Comparison of ENCODE assay signal across 14 cellular contexts in the genomic region with DNA sequence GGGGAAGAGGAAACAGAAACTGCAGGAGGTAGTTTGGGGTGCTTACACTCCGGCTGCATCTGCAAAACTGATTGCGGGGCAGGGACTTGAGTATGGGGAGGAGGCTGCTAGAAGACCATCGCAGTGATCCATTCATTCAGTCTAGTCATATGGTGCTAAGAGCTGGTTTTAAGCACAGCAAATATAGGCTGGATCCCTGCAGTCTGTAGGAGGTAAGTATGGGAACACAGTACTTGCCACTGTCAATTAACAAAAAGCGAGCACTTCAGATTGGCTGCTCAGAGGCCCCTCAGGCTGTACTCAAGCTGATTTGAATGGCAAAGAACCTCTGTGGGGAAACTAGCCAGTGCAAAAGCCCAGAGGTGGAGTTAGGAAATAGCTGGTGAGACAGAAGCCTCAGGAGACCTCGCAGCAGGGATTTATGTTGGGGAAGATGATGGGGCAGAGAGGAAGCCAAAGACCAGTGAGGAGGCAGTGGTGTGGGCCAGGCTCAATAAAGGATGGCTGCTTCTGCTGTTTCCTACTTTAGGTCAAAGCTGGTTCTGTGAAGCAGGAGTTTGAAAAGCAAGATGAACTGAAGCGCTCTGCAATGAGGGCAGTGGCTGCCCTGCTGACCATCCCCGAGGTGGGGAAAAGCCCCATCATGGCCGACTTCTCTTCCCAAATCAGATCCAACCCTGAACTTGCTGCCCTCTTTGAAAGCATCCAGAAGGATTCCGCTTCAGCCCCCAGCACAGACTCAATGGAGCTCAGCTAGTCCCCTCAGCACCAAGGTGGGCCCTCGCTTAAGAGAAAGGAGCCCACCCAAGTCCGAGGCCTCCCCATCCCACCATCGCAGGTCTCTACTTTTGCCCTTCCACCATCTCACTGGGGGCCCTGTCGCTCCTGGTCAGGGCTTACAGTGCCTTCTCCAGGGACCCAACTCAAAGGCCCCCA. TPM values are rescaled to one million over a fixed set of nuclear protein-coding genes. Genes with fewer than 3 reads are reported as not detected.
A peak's percentile ranks its signal among the peaks of the same experiment; 100 is the strongest.
DNase-seq lines count a peak whose midpoint lies in the region; ATAC-seq and TF ChIP-seq lines count a peak whose summit lies in the region.
"Had no signal": no experiment of that assay in that cellular context is flagged by ENCODE, and none has a peak within 500 bp of the region (broad histone marks: within the 10 kb centered on the region; RNA-seq: fewer than 3 reads in every experiment).

No MANE protein-coding gene starts in this region.

- CTCF ChIA-PET in MCF 10A (lab: Yijun Ruan, JAX): interaction anchor here (0.6 to 5.9 kb wide), 4 partner anchors 8 to 112 kb away, joined by 3 to 38 read pairs (median 4); a partner anchor contains a TSS
- CTCF ChIA-PET in OCI-LY7 (lab: Charles Lee; ENCODE audit: unreplicated experiment): interaction anchor here (1.0 kb wide), 1 partner anchor 124 kb away, joined by 3 read pairs; no protein-coding TSS in a partner anchor

- DNase-seq in MCF 10A (ENCODE audit: unreplicated experiment): no peak
- DNase-seq in breast epithelium (ENCODE audit: low spot score in 2 of 2): no peak
- peak; percentile 40 for DNase-seq in NCI-H345 (lab: John Stamatoyannopoulos, UW)
- DNase-seq in effector memory CD8-positive, alpha-beta T cell: no peak
- no peak for DNase-seq in stimulated activated effector memory CD8-positive, alpha-beta T cell treated with anti-CD3 and anti-CD28 coated beads, Interleukin-12 subunit alpha, Interleukin-12 subunit beta, amount 100 ng/mL, for 72 hours (ENCODE audit: low spot score in 2 of 2)
- no peak for DNase-seq in HK-2 (ENCODE audit: unreplicated experiment)
- no peak for DNase-seq in lower lobe of right lung
- DNase-seq in OCI-LY7 (ENCODE audit: low spot score): no peak
- DNase-seq: activated CD4-positive, alpha-beta T cell treated with anti-CD3 and anti-CD28 coated beads, Interleukin-2, amount 50 U/mL, for 48 hours; NCI-H1105 treated with DMSO at 0.1 percent for 48 hours; NK-92 treated with Interleukin-12 subunit alpha and Interleukin-12 subunit beta, amount 100 ng/mL, for 24 hours; small intestine had no signal

- TF ChIP-seq CTCF in MCF 10A (IDR thresholded peaks at IDR 0.05; ENCODE audit: unreplicated experiment): no peak
- no peak for TF ChIP-seq CTCF in breast epithelium (IDR thresholded peaks at IDR 0.05)
- TF ChIP-seq CTCF in lower lobe of right lung (IDR thresholded peaks at IDR 0.05): no peak
- TF ChIP-seq CTCF in OCI-LY7 (conservative IDR thresholded peaks at IDR 0.05; ENCODE audit: low read length): no peak

- H3K4me1 Mint-ChIP-seq in MCF 10A (ENCODE audit: insufficient read depth, unreplicated experiment): peaks cover 18% of the 10 kb centered on the region
- H3K4me1 Mint-ChIP-seq in effector memory CD8-positive, alpha-beta T cell (ENCODE audit: low read depth in 2 of 2): peaks cover 13% of the 10 kb centered on the region in 2 donors
- peaks cover 36% of the 10 kb centered on the region for H3K4me1 Mint-ChIP-seq in stimulated activated effector memory CD8-positive, alpha-beta T cell treated with anti-CD3 and anti-CD28 coated beads, Interleukin-12 subunit alpha, Interleukin-12 subunit beta, amount 100 ng/mL, for 72 hours

- no peak for ATAC-seq in effector memory CD8-positive, alpha-beta T cell (replicated peaks)
- ATAC-seq in stimulated activated effector memory CD8-positive, alpha-beta T cell treated with anti-CD3 and anti-CD28 coated beads, Interleukin-12 subunit alpha, Interleukin-12 subunit beta, amount 100 ng/mL, for 72 hours: no peak
- ATAC-seq in lower lobe of right lung: no peak

- H3K36me3 ChIP-seq in breast epithelium: peaks cover 17% of the 10 kb centered on the region
- H3K36me3 ChIP-seq in lower lobe of right lung: peaks cover 99% of the 10 kb centered on the region
- peaks cover 95% of the 10 kb centered on the region for H3K36me3 ChIP-seq in OCI-LY7 (ENCODE audit: insufficient read depth, low read length)

- H4K20me1 ChIP-seq in OCI-LY7 (ENCODE audit: insufficient read depth, low read length): peaks cover 35% of the 10 kb centered on the region

- H3K27ac Mint-ChIP-seq in MCF 10A (ENCODE audit: low read depth, unreplicated experiment): peak overlapping the region; percentile 70
- H3K27ac Mint-ChIP-seq in effector memory CD8-positive, alpha-beta T cell: peak overlapping the region; percentile 23 to 49
- H3K27ac Mint-ChIP-seq in stimulated activated effector memory CD8-positive, alpha-beta T cell treated with anti-CD3 and anti-CD28 coated beads, Interleukin-12 subunit alpha, Interleukin-12 subunit beta, amount 100 ng/mL, for 72 hours: peak overlapping the region; percentile 100
- H3K27ac Mint-ChIP-seq: nephron had no signal

- peaks cover 0 to 1% of the 10 kb centered on the region in 2 donors for H3K4me1 ChIP-seq in breast epithelium
- peaks cover 11% of the 10 kb centered on the region for H3K4me1 ChIP-seq in lower lobe of right lung
- peaks cover 46% of the 10 kb centered on the region for H3K4me1 ChIP-seq in OCI-LY7 (ENCODE audit: insufficient read depth, low read length, poor library complexity, severe bottlenecking)

- peaks cover 73% of the 10 kb centered on the region for H3K36me3 Mint-ChIP-seq in MCF 10A (ENCODE audit: insufficient read depth, unreplicated experiment)
- H3K36me3 Mint-ChIP-seq in effector memory CD8-positive, alpha-beta T cell (ENCODE audit: insufficient read depth): peaks cover 63% of the 10 kb centered on the region
- H3K36me3 Mint-ChIP-seq in stimulated activated effector memory CD8-positive, alpha-beta T cell treated with anti-CD3 and anti-CD28 coated beads, Interleukin-12 subunit alpha, Interleukin-12 subunit beta, amount 100 ng/mL, for 72 hours: peaks cover 86% of the 10 kb centered on the region

- POLR2A ChIA-PET in MCF 10A (lab: Yijun Ruan, JAX) (interaction anchor here (0.6 to 4.8 kb wide), 7 partner anchors 7 to 243 kb away, joined by 3 to 39 read pairs (median 3); a partner anchor contains a TSS), OCI-LY7 (lab: Charles Lee) (interaction anchor here (0.6 to 1.8 kb wide), 2 partner anchors 9 to 13 kb away, joined by 4 read pairs; no protein-coding TSS in a partner anchor)

- no peak overlapping the region for H3K4me2 ChIP-seq in OCI-LY7 (ENCODE audit: low read length)

- no peak for TF ChIP-seq POLR2A in breast epithelium (IDR thresholded peaks at IDR 0.05)

- no peaks in the 10 kb centered on the region for H3K9me2 ChIP-seq in OCI-LY7 (ENCODE audit: insufficient read depth, low read length)

- H3K27me3 ChIP-seq in breast epithelium (no peaks in the 10 kb centered on the region), lower lobe of right lung (ENCODE audit: low read depth) (no peaks in the 10 kb centered on the region)
- H3K27me3 ChIP-seq: BLaER1 treated with 17β-estradiol and CSF1 and Interleukin-3, amounts not matched to agents 10 nM and 100 nM had no signal

- H3K79me2 ChIP-seq in OCI-LY7 (ENCODE audit: insufficient read depth, low read depth, low read length): peaks cover 23% of the 10 kb centered on the region

- H3K9me3 ChIP-seq in breast epithelium (no peaks in the 10 kb centered on the region), lower lobe of right lung (no peaks in the 10 kb centered on the region), OCI-LY7 (ENCODE audit: low read length) (no peaks in the 10 kb centered on the region)
- H3K9me3 ChIP-seq: BLaER1 treated with 17β-estradiol and CSF1 and Interleukin-3, amounts not matched to agents 10 nM and 100 nM had no signal

- intact Hi-C loops in MCF 10A (cut with micrococcal nuclease) (no loop called here), breast epithelium (cut with DNase I; ENCODE audit: low total_unique reads) (no loop called here), lower lobe of right lung (cut with DNase I) (no loop called here), OCI-LY7 (cut with micrococcal nuclease; ENCODE audit: unreplicated experiment) (no loop called here)

- H3K4me3 ChIP-seq in breast epithelium: no peak overlapping the region
- H3K4me3 ChIP-seq in lower lobe of right lung: no peak overlapping the region
- no peak overlapping the region for H3K4me3 ChIP-seq in OCI-LY7 (ENCODE audit: low read depth, low read length, poor library complexity, severe bottlenecking)
- H3K4me3 ChIP-seq: BLaER1 treated with 17β-estradiol and CSF1 and Interleukin-3, amounts not matched to agents 10 nM and 100 nM had no signal

- H2AFZ ChIP-seq in OCI-LY7 (ENCODE audit: low read length): no peak overlapping the region

- H3K27ac ChIP-seq in breast epithelium (no peak overlapping the region), lower lobe of right lung (no peak overlapping the region), OCI-LY7 (ENCODE audit: low read depth, low read length, poor library complexity, severe bottlenecking) (no peak overlapping the region)

- H3K4me3 Mint-ChIP-seq in MCF 10A (ENCODE audit: unreplicated experiment): no peak overlapping the region
- no peak overlapping the region for H3K4me3 Mint-ChIP-seq in effector memory CD8-positive, alpha-beta T cell
- H3K4me3 Mint-ChIP-seq in stimulated activated effector memory CD8-positive, alpha-beta T cell treated with anti-CD3 and anti-CD28 coated beads, Interleukin-12 subunit alpha, Interleukin-12 subunit beta, amount 100 ng/mL, for 72 hours: no peak overlapping the region
- H3K4me3 Mint-ChIP-seq: nephron had no signal

- no peaks in the 10 kb centered on the region for H3K27me3 Mint-ChIP-seq in MCF 10A (ENCODE audit: insufficient read depth, unreplicated experiment)
- H3K27me3 Mint-ChIP-seq in effector memory CD8-positive, alpha-beta T cell: no peaks in the 10 kb centered on the region

- BruUV-seq in MCF 10A (replicated peaks; lab: Mats Ljungman, UMichigan): no TSS peak
- BruUV-seq in OCI-LY7 (replicated peaks; lab: Mats Ljungman, UMichigan): no TSS peak

- H3K9me3 Mint-ChIP-seq in MCF 10A (ENCODE audit: unreplicated experiment): no peaks in the 10 kb centered on the region
- no peaks in the 10 kb centered on the region for H3K9me3 Mint-ChIP-seq in effector memory CD8-positive, alpha-beta T cell
- H3K9me3 Mint-ChIP-seq in stimulated activated effector memory CD8-positive, alpha-beta T cell treated with anti-CD3 and anti-CD28 coated beads, Interleukin-12 subunit alpha, Interleukin-12 subunit beta, amount 100 ng/mL, for 72 hours: no peaks in the 10 kb centered on the region
- H3K9me3 Mint-ChIP-seq: nephron had no signal

RNA-seq across cellular contexts. Expression of a gene that starts 7.9 kb away (rescaled TPM):
- total RNA-seq in MCF 10A (2022) (2,288 and 2,498 TPM in 2 replicates), breast epithelium (1,000 to 10,000 TPM in 1 of 3 donors, 100 to 1,000 TPM in 2; 945 to 1,485 (median 950) TPM), lower lobe of right lung (1,243 TPM), OCI-LY7 (2022) (2,099 and 2,324 TPM in 2 replicates)
- total RNA-seq in OCI-LY7 (2014; rRNA removed; shearing (Covaris generic)): 3,339 and 3,717 TPM in 2 replicates

RNA-seq across cellular contexts. Expression of a gene that starts 37.0 kb away (rescaled TPM):
- not detected in 2 replicates for total RNA-seq in MCF 10A (2022)
- total RNA-seq in breast epithelium: 1 to 10 TPM; 1.8 to 5.6 (median 4.7) TPM
- total RNA-seq in lower lobe of right lung: 6.4 TPM
- 8.9 and 11.0 TPM in 2 replicates for total RNA-seq in OCI-LY7 (2014; rRNA removed; shearing (Covaris generic))
- total RNA-seq in OCI-LY7 (2022): 4.0 and 4.1 TPM in 2 replicates

Comparison
In these comparisons a context has a peak if more than half of its experiments do, and no peak if none do; other contexts are left out.
1. H3K27ac Mint-ChIP-seq: peak in every context shown above with its lines; median percentile 100 in stimulated activated effector memory CD8-positive, alpha-beta T cell treated with anti-CD3 and anti-CD28 coated beads, Interleukin-12 subunit alpha, Interleukin-12 subunit beta, amount 100 ng/mL, for 72 hours; 70 in MCF 10A; 36 in effector memory CD8-positive, alpha-beta T cell.